In the genomic region with DNA sequence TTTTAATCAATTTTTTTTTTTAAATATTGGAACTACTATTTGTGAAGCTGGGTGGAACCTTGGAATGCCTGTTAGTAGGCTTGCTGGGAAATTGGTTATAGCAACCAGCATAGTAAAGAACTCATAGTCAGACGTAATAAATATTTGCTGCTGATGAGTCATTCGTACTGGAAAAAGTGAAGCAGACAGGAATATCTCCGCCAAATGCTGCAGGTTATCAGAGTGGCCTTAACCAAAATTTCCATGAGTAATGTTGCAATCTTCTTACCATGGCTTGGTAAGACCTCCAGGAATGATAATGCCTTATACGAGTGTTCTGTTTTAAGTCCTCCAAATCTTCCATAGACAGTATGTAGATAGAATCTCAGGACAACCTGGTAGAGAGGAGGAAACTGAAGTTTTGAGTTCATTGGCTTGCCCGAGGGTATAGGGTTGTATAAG, we compare ENCODE assay signal across 7 cellular contexts. TPM values are rescaled to one million over a fixed set of nuclear protein-coding genes. Genes with fewer than 3 reads are reported as not detected.
DNase-seq lines count a peak whose midpoint lies in the region; ATAC-seq and TF ChIP-seq lines count a peak whose summit lies in the region.

No MANE protein-coding gene starts in this region.

- no peak for TF ChIP-seq EP300 in stomach (IDR thresholded peaks at IDR 0.05)

- peak overlapping the region; percentile 63 for H3K4me3 Mint-ChIP-seq in activated T-helper 17 cell treated with anti-CD3 and anti-CD28 coated beads, Interleukin-2, amount 50 U/mL, for 72 hours
- H3K4me3 Mint-ChIP-seq in activated naive CD4-positive, alpha-beta T cell treated with anti-CD3 and anti-CD28 coated beads, Interleukin-2, amount 10 ng/mL, durations not matched to agents 7 days and 5 days, result no peak overlapping the region

- H3K9me3 Mint-ChIP-seq in activated T-helper 17 cell treated with anti-CD3 and anti-CD28 coated beads, Interleukin-2, amount 50 U/mL, for 72 hours, result no peaks in the 10 kb centered on the region
- no peaks in the 10 kb centered on the region for H3K9me3 Mint-ChIP-seq in activated naive CD4-positive, alpha-beta T cell treated with anti-CD3 and anti-CD28 coated beads, Interleukin-2, amount 10 ng/mL, durations not matched to agents 7 days and 5 days

- intact Hi-C loops in left ventricle myocardium inferior (cut with micrococcal nuclease), result no loop called here
- intact Hi-C loops in stomach (cut with DNase I; ENCODE audit: low total_unique reads), result no loop called here
- intact Hi-C loops in prostate gland (cut with DNase I), result no loop called here

- TF ChIP-seq CTCF in left ventricle myocardium inferior (IDR thresholded peaks at IDR 0.05; ENCODE audit: borderline replicate concordance) (no peak), stomach (IDR thresholded peaks at IDR 0.05) (no peak), prostate gland (IDR thresholded peaks at IDR 0.05) (no peak)

- H3K27me3 ChIP-seq in left ventricle myocardium inferior (ENCODE audit: low read depth) (no peaks in the 10 kb centered on the region), stomach (no peaks in the 10 kb centered on the region), prostate gland (replicated peaks; ENCODE audit: insufficient read depth) (no peaks in the 10 kb centered on the region)

- no peaks in the 10 kb centered on the region for H3K27me3 Mint-ChIP-seq in activated T-helper 17 cell treated with anti-CD3 and anti-CD28 coated beads, Interleukin-2, amount 50 U/mL, for 72 hours
- no peaks in the 10 kb centered on the region for H3K27me3 Mint-ChIP-seq in activated naive CD4-positive, alpha-beta T cell treated with anti-CD3 and anti-CD28 coated beads, Interleukin-2, amount 10 ng/mL, durations not matched to agents 7 days and 5 days

- TF ChIP-seq POLR2A in stomach (IDR thresholded peaks at IDR 0.05) (no peak), prostate gland (IDR thresholded peaks at IDR 0.05) (no peak)

- H3K4me3 ChIP-seq in left ventricle myocardium inferior (no peak overlapping the region), stomach (no peak overlapping the region), prostate gland (no peak overlapping the region)

- H3K4me1 ChIP-seq in left ventricle myocardium inferior (peaks cover 88% of the 10 kb centered on the region), stomach (peaks cover 58 to 82% (median 69%) of the 10 kb centered on the region in 4 donors), prostate gland (replicated peaks) (peaks cover 5% of the 10 kb centered on the region)

- no peaks in the 10 kb centered on the region for H3K36me3 ChIP-seq in left ventricle myocardium inferior
- no peaks in the 10 kb centered on the region for H3K36me3 ChIP-seq in stomach
- no peaks in the 10 kb centered on the region for H3K36me3 ChIP-seq in prostate gland

- 28 to 39% (median 37%) methylated on average over 5 of the region's 5 CpGs for WGBS in stomach, 5 donors
- WGBS in prostate gland, result 45% methylated on average over 5 of the region's 5 CpGs

- H3K4me1 Mint-ChIP-seq in activated T-helper 17 cell treated with anti-CD3 and anti-CD28 coated beads, Interleukin-2, amount 50 U/mL, for 72 hours, result peaks cover 63% of the 10 kb centered on the region
- peaks cover 36% of the 10 kb centered on the region for H3K4me1 Mint-ChIP-seq in activated naive CD4-positive, alpha-beta T cell treated with anti-CD3 and anti-CD28 coated beads, Interleukin-2, amount 10 ng/mL, durations not matched to agents 7 days and 5 days

- H3K9me3 ChIP-seq in left ventricle myocardium inferior (replicated peaks), result no peaks in the 10 kb centered on the region
- no peaks in the 10 kb centered on the region for H3K9me3 ChIP-seq in stomach
- H3K9me3 ChIP-seq in prostate gland, result no peaks in the 10 kb centered on the region

- peak; percentile 56 for ATAC-seq in activated T-helper 17 cell treated with anti-CD3 and anti-CD28 coated beads, Interleukin-2, amount 50 U/mL, for 72 hours (replicated peaks)

- H3K27ac ChIP-seq in left ventricle myocardium inferior (replicated peaks) (peak overlapping the region; percentile 84), stomach (peak overlapping the region in 4 of 5 donors; percentile 18 to 77 (median 60)), prostate gland (no peak overlapping the region)

- DNase-seq in HS-27A (ENCODE audit: low read depth) (peak; percentile 73), left ventricle myocardium inferior (no peak), stomach (no peak), CD1c-positive myeloid dendritic cell (ENCODE audit: extremely low spot score) (no peak), prostate gland (ENCODE audit: low spot score) (no peak)
- DNase-seq in activated naive CD4-positive, alpha-beta T cell treated with anti-CD3 and anti-CD28 coated beads, Interleukin-2, amount 10 ng/mL, durations not matched to agents 7 days and 5 days, result no peak

- peak overlapping the region; percentile 89 for H3K27ac Mint-ChIP-seq in activated T-helper 17 cell treated with anti-CD3 and anti-CD28 coated beads, Interleukin-2, amount 50 U/mL, for 72 hours
- no peak overlapping the region for H3K27ac Mint-ChIP-seq in activated naive CD4-positive, alpha-beta T cell treated with anti-CD3 and anti-CD28 coated beads, Interleukin-2, amount 10 ng/mL, durations not matched to agents 7 days and 5 days

- peaks cover 13% of the 10 kb centered on the region for H3K36me3 Mint-ChIP-seq in activated T-helper 17 cell treated with anti-CD3 and anti-CD28 coated beads, Interleukin-2, amount 50 U/mL, for 72 hours (ENCODE audit: low read depth)
- H3K36me3 Mint-ChIP-seq in activated naive CD4-positive, alpha-beta T cell treated with anti-CD3 and anti-CD28 coated beads, Interleukin-2, amount 10 ng/mL, durations not matched to agents 7 days and 5 days, result peaks cover 2% of the 10 kb centered on the region

- CTCF ChIA-PET in activated naive CD4-positive, alpha-beta T cell treated with anti-CD3 and anti-CD28 coated beads, Interleukin-2, amount 10 ng/mL, durations not matched to agents 7 days and 5 days (lab: Charles Lee), result no interaction called here

RNA-seq across cellular contexts. Expression of a gene that starts 34.2 kb away (rescaled TPM):
- total RNA-seq in activated T-helper 17 cell treated with anti-CD3 and anti-CD28 coated beads, Interleukin-2, amount 50 U/mL, for 72 hours, result 10 to 100 TPM; 13.4 to 27.2 TPM
- total RNA-seq in left ventricle myocardium inferior (76.5 TPM), stomach (10 to 100 TPM; 23.9 to 74.5 (median 50.0) TPM), prostate gland (10 to 100 TPM; 59.1 to 85.7 TPM)
- 10 to 100 TPM in 2 of 3 donors, 1 to 10 TPM in 1; 8.3 to 17.6 (median 15.9) TPM for polyA plus RNA-seq in stomach

Comparison
In these comparisons a context has a peak if more than half of its experiments do, and no peak if none do; other contexts are left out.
1. H3K27ac ChIP-seq: peak in left ventricle myocardium inferior (single experiment) and stomach (4 of 5); none in prostate gland (0 of 2).